Comparison of ENCODE assay signal across 18 cellular contexts in the genomic region with DNA sequence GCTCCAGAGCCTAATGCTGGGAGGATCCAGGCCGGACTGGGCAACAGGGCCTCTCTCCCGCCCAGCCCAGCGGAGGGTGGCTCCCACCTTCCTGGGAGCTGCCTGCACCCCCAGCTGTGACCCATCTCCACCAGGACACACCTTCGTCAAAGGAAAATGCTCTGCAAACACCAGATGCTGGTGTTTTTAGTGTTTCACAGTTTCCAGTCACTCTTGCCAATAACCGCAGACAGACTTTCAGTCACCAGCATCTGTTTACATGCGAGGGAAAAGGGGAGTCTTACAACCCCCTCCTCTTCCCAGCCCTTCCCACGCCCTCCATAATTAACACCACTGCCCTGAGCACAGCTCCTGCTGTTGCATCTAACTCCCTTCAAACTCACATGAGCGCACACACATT. TPM values are rescaled to one million over a fixed set of nuclear protein-coding genes. Genes with fewer than 3 reads are reported as not detected.
DNase-seq lines count a peak whose midpoint lies in the region; ATAC-seq and TF ChIP-seq lines count a peak whose summit lies in the region.
"Had no signal": no experiment of that assay in that cellular context is flagged by ENCODE, and none has a peak within 500 bp of the region (broad histone marks: within the 10 kb centered on the region; RNA-seq: fewer than 3 reads in every experiment).

No MANE protein-coding gene starts in this region.

- in situ Hi-C loops in mammary epithelial cell (cut with MboI; ENCODE audit: low sequenced_read_pairs in 2 of 2): no loop called here

- no peak overlapping the region for H3K4me3 Mint-ChIP-seq in MCF 10A (ENCODE audit: unreplicated experiment)
- H3K4me3 Mint-ChIP-seq in activated T-helper 17 cell treated with anti-CD3 and anti-CD28 coated beads, Interleukin-2, amount 50 U/mL, for 72 hours: no peak overlapping the region
- H3K4me3 Mint-ChIP-seq: neural progenitor cell had no signal

- H3K27ac ChIP-seq in mammary epithelial cell (ENCODE audit: insufficient read depth, low read depth, low read length) (no peak overlapping the region), substantia nigra (ENCODE audit: low read depth, low read length, poor library complexity, severe bottlenecking) (peak overlapping the region; percentile 49)
- H3K27ac ChIP-seq: coronary artery, epithelial cell of prostate, neural progenitor cell had no signal

- TF ChIP-seq CTCF in MCF 10A (IDR thresholded peaks at IDR 0.05; ENCODE audit: unreplicated experiment) (no peak), mammary epithelial cell (conservative IDR thresholded peaks at IDR 0.05 in 1 of 2, IDR thresholded peaks at IDR 0.05 in 1 of 2; ENCODE audit: extremely low read depth in 1 of 2, insufficient read depth in 1 of 2, low read depth in 1 of 2, low read length in 2 of 2) (no peak), fibroblast of mammary gland (conservative IDR thresholded peaks at IDR 0.05; ENCODE audit: control insufficient read depth, insufficient read depth, low read depth, low read length) (no peak)

- CTCF ChIA-PET in MCF 10A (lab: Yijun Ruan, JAX): no interaction called here
- CTCF ChIA-PET in mammary epithelial cell (lab: Charles Lee; ENCODE audit: low non-redundant PET): no interaction called here

- peaks cover 33% of the 10 kb centered on the region for H3K36me3 Mint-ChIP-seq in MCF 10A (ENCODE audit: insufficient read depth, unreplicated experiment)
- H3K36me3 Mint-ChIP-seq in activated T-helper 17 cell treated with anti-CD3 and anti-CD28 coated beads, Interleukin-2, amount 50 U/mL, for 72 hours (ENCODE audit: low read depth): peaks cover 37% of the 10 kb centered on the region

- no peak overlapping the region for H3K4me2 ChIP-seq in mammary epithelial cell (ENCODE audit: insufficient read depth, low read depth, low read length)
- H3K4me2 ChIP-seq: neural progenitor cell, SK-N-SH had no signal

- H3K27me3 ChIP-seq in mammary epithelial cell (ENCODE audit: insufficient read depth, low read length): no peaks in the 10 kb centered on the region
- H3K27me3 ChIP-seq: heart right ventricle, neural progenitor cell had no signal

- peaks cover 6% of the 10 kb centered on the region for H3K4me1 Mint-ChIP-seq in MCF 10A (ENCODE audit: insufficient read depth, unreplicated experiment)
- peaks cover 12% of the 10 kb centered on the region for H3K4me1 Mint-ChIP-seq in activated T-helper 17 cell treated with anti-CD3 and anti-CD28 coated beads, Interleukin-2, amount 50 U/mL, for 72 hours

- WGBS in mammary epithelial cell (ENCODE audit: low coverage, missing lambda C conversion rate): 94% methylated on average over 8 of the region's 8 CpGs

- no peaks in the 10 kb centered on the region for H3K4me1 ChIP-seq in mammary epithelial cell (ENCODE audit: insufficient read depth, low read length)
- H3K4me1 ChIP-seq: HAP-1, neural progenitor cell had no signal

- peaks cover 3% of the 10 kb centered on the region for H3K36me3 ChIP-seq in mammary epithelial cell (ENCODE audit: insufficient read depth, low read length)
- H3K36me3 ChIP-seq: neural progenitor cell had no signal

- no peak for ATAC-seq in activated T-helper 17 cell treated with anti-CD3 and anti-CD28 coated beads, Interleukin-2, amount 50 U/mL, for 72 hours (replicated peaks)
- ATAC-seq in GM19324 (IDR thresholded peaks at IDR 0.05; ENCODE audit: low FRiP score, unreplicated experiment): no peak
- no peak for ATAC-seq in GM21381 (IDR thresholded peaks at IDR 0.05; ENCODE audit: unreplicated experiment)
- ATAC-seq: Panc1 had no signal

- intact Hi-C loops in MCF 10A (cut with micrococcal nuclease): no loop called here
- intact Hi-C loops in mammary epithelial cell (cut with micrococcal nuclease): no loop called here

- POLR2A ChIA-PET in MCF 10A (lab: Yijun Ruan, JAX): interaction anchor here (0.9 kb wide), 1 partner anchor 25 kb away, joined by 4 read pairs; a partner anchor contains a TSS

- H3K79me2 ChIP-seq in mammary epithelial cell (ENCODE audit: insufficient read depth, low read length): peaks cover 3% of the 10 kb centered on the region

- H3K9ac ChIP-seq in mammary epithelial cell (ENCODE audit: insufficient read depth, low read length): no peak overlapping the region
- H3K9ac ChIP-seq: neural progenitor cell, SK-N-SH had no signal

- DNase-seq in MCF 10A (ENCODE audit: unreplicated experiment) (no peak), mammary epithelial cell (no peak), fibroblast of mammary gland (ENCODE audit: low read depth) (peak; percentile 64), substantia nigra (lab: John Stamatoyannopoulos, UW) (no peak), KG1 (lab: John Stamatoyannopoulos, UW) (no peak)
- DNase-seq: activated CD4-positive, alpha-beta T cell treated with anti-CD3 and anti-CD28 coated beads for 48 hours; activated T-cell treated with anti-CD3 and anti-CD28 coated beads, Interleukin-2, amount 50 U/mL, for 48 hours; NCI-H524; SK-N-SH had no signal

- dilution Hi-C loops in mammary epithelial cell (cut with HindIII; ENCODE audit: low sequenced_read_pairs): no loop called here

- no TSS peak for BruUV-seq in MCF 10A (replicated peaks; lab: Mats Ljungman, UMichigan)
- no TSS peak for BruUV-seq in mammary epithelial cell (replicated peaks; lab: Mats Ljungman, UMichigan)

- H3K9me3 Mint-ChIP-seq in MCF 10A (ENCODE audit: unreplicated experiment): no peaks in the 10 kb centered on the region
- H3K9me3 Mint-ChIP-seq in activated T-helper 17 cell treated with anti-CD3 and anti-CD28 coated beads, Interleukin-2, amount 50 U/mL, for 72 hours: no peaks in the 10 kb centered on the region

- peak overlapping the region; percentile 11 for H3K27ac Mint-ChIP-seq in MCF 10A (ENCODE audit: low read depth, unreplicated experiment)
- H3K27ac Mint-ChIP-seq in activated T-helper 17 cell treated with anti-CD3 and anti-CD28 coated beads, Interleukin-2, amount 50 U/mL, for 72 hours: peak overlapping the region; percentile 44
- H3K27ac Mint-ChIP-seq: neural progenitor cell had no signal

- H3K4me3 ChIP-seq in mammary epithelial cell (replicated peaks in 1 of 3; ENCODE audit: insufficient read depth in 1 of 3, low read depth in 2 of 3, low read length in 3 of 3): no peak overlapping the region
- no peak overlapping the region for H3K4me3 ChIP-seq in fibroblast of mammary gland (ENCODE audit: control insufficient read depth, low read depth, low read length)
- H3K4me3 ChIP-seq: coronary artery, HAP-1, heart right ventricle, neural progenitor cell had no signal

- no peaks in the 10 kb centered on the region for H3K9me3 ChIP-seq in mammary epithelial cell (replicated peaks; ENCODE audit: insufficient read depth, low read length)
- H3K9me3 ChIP-seq: HAP-1, heart right ventricle, SK-N-SH had no signal

- H3K27me3 Mint-ChIP-seq in MCF 10A (ENCODE audit: insufficient read depth, unreplicated experiment): no peaks in the 10 kb centered on the region
- no peaks in the 10 kb centered on the region for H3K27me3 Mint-ChIP-seq in activated T-helper 17 cell treated with anti-CD3 and anti-CD28 coated beads, Interleukin-2, amount 50 U/mL, for 72 hours

- H4K20me1 ChIP-seq in mammary epithelial cell (ENCODE audit: insufficient read depth, low read length): no peaks in the 10 kb centered on the region

- no peak overlapping the region for H2AFZ ChIP-seq in mammary epithelial cell (ENCODE audit: low read depth, low read length)
- H2AFZ ChIP-seq: neural progenitor cell had no signal

RNA-seq across cellular contexts. Expression of a gene that starts 25.3 kb away (rescaled TPM):
- total RNA-seq in MCF 10A (2022): 82.9 and 106 TPM in 2 replicates
- 10 to 100 TPM; 21.7 to 39.0 TPM for total RNA-seq in mammary epithelial cell
- 17.0 TPM for polyA plus RNA-seq in mammary epithelial cell
- 45.1 TPM for polyA minus RNA-seq in mammary epithelial cell
- 100 to 1,000 TPM in 1 of 2 donors, 10 to 100 TPM in 1; 57.8 to 110 TPM for total RNA-seq in activated T-helper 17 cell treated with anti-CD3 and anti-CD28 coated beads, Interleukin-2, amount 50 U/mL, for 72 hours
